In the genomic region with DNA sequence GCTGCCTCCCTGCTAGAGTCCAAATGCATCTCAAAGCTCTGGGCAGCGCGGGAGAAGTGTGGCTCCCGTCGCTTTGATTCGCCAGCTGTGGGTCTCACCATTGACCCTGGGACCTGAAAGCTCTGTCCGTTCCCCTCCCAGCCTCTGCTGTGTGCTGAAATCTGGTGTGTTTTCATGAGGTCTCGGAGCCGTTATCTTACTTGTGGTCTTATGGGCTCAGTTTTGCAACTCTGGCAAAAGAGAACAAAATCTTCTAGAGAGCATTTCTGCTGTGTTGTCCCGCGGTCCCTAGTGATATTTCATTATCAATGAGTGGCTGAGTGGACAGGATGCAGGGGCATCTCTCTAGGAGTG, we compare ENCODE assay signal across 18 cellular contexts. TPM values are rescaled to one million over a fixed set of nuclear protein-coding genes. Genes with fewer than 3 reads are reported as not detected.
DNase-seq lines count a peak whose midpoint lies in the region; ATAC-seq and TF ChIP-seq lines count a peak whose summit lies in the region.
"Had no signal": no experiment of that assay in that cellular context is flagged by ENCODE, and none has a peak within 500 bp of the region (broad histone marks: within the 10 kb centered on the region; RNA-seq: fewer than 3 reads in every experiment).

No MANE protein-coding gene starts in this region.

- intact Hi-C loops in heart left ventricle (cut with DNase I) = loop anchor here in 2 of 10 donors (5.0 to 10.0 kb wide), 2 partner anchors 89 to 92 kb away; no protein-coding TSS in a partner anchor
- intact Hi-C loops in left cardiac atrium (cut with DNase I) = loop anchor here in 1 of 2 donors (10.0 kb wide), 1 partner anchor 82 kb away; no protein-coding TSS in a partner anchor
- intact Hi-C loops in left ventricle myocardium inferior (cut with micrococcal nuclease) = no loop called here
- intact Hi-C loops in vagina (cut with DNase I) = no loop called here
- intact Hi-C loops in dorsolateral prefrontal cortex (cut with DNase I) = no loop called here

- H3K27me3 Mint-ChIP-seq in stimulated activated memory B cell treated with anti-CD40 and anti-IgM and Interleukin-4, amounts not matched to agents 10 μg/mL and 1 μg/mL and 100 μg/mL, for 72 hours = peaks cover 57% of the 10 kb centered on the region
- H3K27me3 Mint-ChIP-seq: activated naive CD4-positive, alpha-beta T cell treated with anti-CD3 and anti-CD28 coated beads, Interleukin-2, amount 50 U/mL, for 24 hours had no signal

- peak overlapping the region in 7 of 12 donors; percentile 6 to 51 (median 30) for H3K4me3 ChIP-seq in heart left ventricle
- peak overlapping the region; percentile 42 for H3K4me3 ChIP-seq in left ventricle myocardium inferior
- H3K4me3 ChIP-seq in trophoblast cell (ENCODE audit: low read depth, low read length) = no peak overlapping the region
- peak overlapping the region in 1 of 2 donors; percentile 34 for H3K4me3 ChIP-seq in vagina
- H3K4me3 ChIP-seq in dorsolateral prefrontal cortex = no peak overlapping the region
- H3K4me3 ChIP-seq: GM12878, thoracic aorta had no signal

- no peak for ATAC-seq in heart left ventricle
- ATAC-seq in left cardiac atrium = no peak
- ATAC-seq in stimulated activated memory B cell treated with anti-CD40 and anti-IgM and Interleukin-4, amounts not matched to agents 10 μg/mL and 1 μg/mL and 100 μg/mL, for 72 hours = no peak
- ATAC-seq: GM12878 had no signal

- peaks cover 0 to 9% (median 0%) of the 10 kb centered on the region in 9 donors for H3K36me3 ChIP-seq in heart left ventricle
- peaks cover under 1% of the 10 kb centered on the region for H3K36me3 ChIP-seq in left ventricle myocardium inferior
- H3K36me3 ChIP-seq in trophoblast cell (ENCODE audit: control insufficient read depth in 1 of 2, insufficient read depth in 2 of 2, low read length in 2 of 2) = peaks cover 40 to 45% of the 10 kb centered on the region in 2 experiments
- H3K36me3 ChIP-seq in vagina = no peaks in the 10 kb centered on the region
- H3K36me3 ChIP-seq: thoracic aorta had no signal

- H3K18ac ChIP-seq in trophoblast cell (ENCODE audit: low read length) = no peak overlapping the region

- no peak overlapping the region for H3K23ac ChIP-seq in trophoblast cell (ENCODE audit: low read length)

- no peak overlapping the region for H2BK5ac ChIP-seq in trophoblast cell (ENCODE audit: low read depth, low read length, poor library complexity)

- H3K4me2 ChIP-seq in trophoblast cell (ENCODE audit: low read length) = no peak overlapping the region

- H3K14ac ChIP-seq in trophoblast cell (ENCODE audit: low read length) = no peak overlapping the region

- no peak overlapping the region for H4K8ac ChIP-seq in trophoblast cell (ENCODE audit: low read depth, low read length)

- WGBS in heart left ventricle, 4 donors = 68 to 83% (median 78%) methylated on average over 10 of the region's 10 CpGs
- WGBS in trophoblast cell (ENCODE audit: extremely low coverage, insufficient coverage, insufficient read length) = no CpG with 5 or more reads among the region's 10 CpGs

- H3K9ac ChIP-seq in trophoblast cell (ENCODE audit: low read length) = no peak overlapping the region

- H4K91ac ChIP-seq in trophoblast cell (ENCODE audit: low read depth, low read length) = peak overlapping the region; percentile 88

- TF ChIP-seq POLR2A in heart left ventricle (IDR thresholded peaks at IDR 0.05) (no peak), vagina (IDR thresholded peaks at IDR 0.05) (no peak)

- H3K9me3 ChIP-seq in heart left ventricle (no peaks in the 10 kb centered on the region), left ventricle myocardium inferior (replicated peaks) (no peaks in the 10 kb centered on the region), trophoblast cell (ENCODE audit: insufficient read depth, low read depth, low read length) (no peaks in the 10 kb centered on the region), vagina (no peaks in the 10 kb centered on the region)
- H3K9me3 ChIP-seq: thoracic aorta had no signal

- H3K27ac ChIP-seq in heart left ventricle (peak overlapping the region; percentile 54 to 97 (median 77)), left ventricle myocardium inferior (replicated peaks) (peak overlapping the region; percentile 88), trophoblast cell (ENCODE audit: low read depth, low read length) (peak overlapping the region; percentile 87), vagina (peak overlapping the region; percentile 95), dorsolateral prefrontal cortex (peak overlapping the region in 11 of 59 donors; percentile 11 to 75 (median 52))
- H3K27ac ChIP-seq: thoracic aorta had no signal

- no peak overlapping the region for H4K12ac ChIP-seq in trophoblast cell (ENCODE audit: low read depth, low read length)

- no peaks in the 10 kb centered on the region for H3K27me3 ChIP-seq in heart left ventricle
- peaks cover 15% of the 10 kb centered on the region for H3K27me3 ChIP-seq in left ventricle myocardium inferior (ENCODE audit: low read depth)
- H3K27me3 ChIP-seq in trophoblast cell (ENCODE audit: insufficient read depth, low read length) = no peaks in the 10 kb centered on the region
- H3K27me3 ChIP-seq in vagina = no peaks in the 10 kb centered on the region
- no peaks in the 10 kb centered on the region for H3K27me3 ChIP-seq in dorsolateral prefrontal cortex

- peaks cover 3% of the 10 kb centered on the region for H3K79me2 ChIP-seq in trophoblast cell (ENCODE audit: control insufficient read depth, insufficient read depth, low read length, poor library complexity)

- peak overlapping the region; percentile 89 for H2BK12ac ChIP-seq in trophoblast cell (ENCODE audit: low read length)

- H3K4me3 Mint-ChIP-seq in stimulated activated memory B cell treated with anti-CD40 and anti-IgM and Interleukin-4, amounts not matched to agents 10 μg/mL and 1 μg/mL and 100 μg/mL, for 72 hours = no peak overlapping the region
- H3K4me3 Mint-ChIP-seq: activated naive CD4-positive, alpha-beta T cell treated with anti-CD3 and anti-CD28 coated beads, Interleukin-2, amount 50 U/mL, for 24 hours; dendritic cell treated with granulocyte-macrophage colony-stimulating factor and Interleukin-4, amounts not matched to agents 40 ng/mL and 50 ng/mL, for 4 days had no signal

- TF ChIP-seq CTCF in heart left ventricle (IDR thresholded peaks at IDR 0.05) = no peak
- no peak for TF ChIP-seq CTCF in left ventricle myocardium inferior (IDR thresholded peaks at IDR 0.05; ENCODE audit: borderline replicate concordance)
- no peak for TF ChIP-seq CTCF in vagina (IDR thresholded peaks at IDR 0.05)
- no peak for TF ChIP-seq CTCF in dorsolateral prefrontal cortex (IDR thresholded peaks at IDR 0.05 in 54 of 56, conservative IDR thresholded peaks at IDR 0.05 in 2 of 56; ENCODE audit: low read depth in 1 of 56, partially characterized antibody in 56 of 56)

- no peak overlapping the region for H3K27ac Mint-ChIP-seq in stimulated activated memory B cell treated with anti-CD40 and anti-IgM and Interleukin-4, amounts not matched to agents 10 μg/mL and 1 μg/mL and 100 μg/mL, for 72 hours
- H3K27ac Mint-ChIP-seq: activated naive CD4-positive, alpha-beta T cell treated with anti-CD3 and anti-CD28 coated beads, Interleukin-2, amount 50 U/mL, for 24 hours; dendritic cell treated with granulocyte-macrophage colony-stimulating factor and Interleukin-4, amounts not matched to agents 40 ng/mL and 50 ng/mL, for 4 days had no signal

- DNase-seq in heart left ventricle (no peak), left cardiac atrium (no peak), left ventricle myocardium inferior (no peak), trophoblast cell (no peak), vagina (ENCODE audit: extremely low spot score in 2 of 2) (no peak), dorsolateral prefrontal cortex (no peak)
- DNase-seq in stimulated activated naive CD4-positive, alpha-beta T cell (lab: John Stamatoyannopoulos, UW) = no peak
- DNase-seq: activated CD8-positive, alpha-beta memory T cell treated with anti-CD3 and anti-CD28 coated beads for 24 hours; DMS53; NCI-H1417 treated with DMSO at 0.1 percent for 48 hours; NCI-H524; RPMI8226 had no signal

- H3K9me3 Mint-ChIP-seq in stimulated activated memory B cell treated with anti-CD40 and anti-IgM and Interleukin-4, amounts not matched to agents 10 μg/mL and 1 μg/mL and 100 μg/mL, for 72 hours = no peaks in the 10 kb centered on the region
- H3K9me3 Mint-ChIP-seq: activated naive CD4-positive, alpha-beta T cell treated with anti-CD3 and anti-CD28 coated beads, Interleukin-2, amount 50 U/mL, for 24 hours; dendritic cell treated with granulocyte-macrophage colony-stimulating factor and Interleukin-4, amounts not matched to agents 40 ng/mL and 50 ng/mL, for 4 days had no signal

- H3K4ac ChIP-seq in trophoblast cell (ENCODE audit: low read depth, low read length) = no peak overlapping the region

- no peak overlapping the region for H2AFZ ChIP-seq in trophoblast cell (ENCODE audit: insufficient read depth, low read length, poor library complexity)

- H3K4me1 ChIP-seq in heart left ventricle = peaks cover 0 to 72% (median 28%) of the 10 kb centered on the region in 12 donors
- peaks cover 82% of the 10 kb centered on the region for H3K4me1 ChIP-seq in left ventricle myocardium inferior
- H3K4me1 ChIP-seq in trophoblast cell (ENCODE audit: control insufficient read depth in 1 of 2, insufficient read depth in 2 of 2, low read length in 2 of 2) = peaks cover 50 to 62% of the 10 kb centered on the region in 2 experiments
- H3K4me1 ChIP-seq in vagina = peaks cover 88% of the 10 kb centered on the region

- H3K79me1 ChIP-seq in trophoblast cell (ENCODE audit: low read length) = peaks cover 29% of the 10 kb centered on the region

- no peak overlapping the region for H2BK120ac ChIP-seq in trophoblast cell (ENCODE audit: insufficient read depth, low read length, poor library complexity)

- no peaks in the 10 kb centered on the region for H3K4me1 Mint-ChIP-seq in stimulated activated memory B cell treated with anti-CD40 and anti-IgM and Interleukin-4, amounts not matched to agents 10 μg/mL and 1 μg/mL and 100 μg/mL, for 72 hours
- H3K4me1 Mint-ChIP-seq: activated naive CD4-positive, alpha-beta T cell treated with anti-CD3 and anti-CD28 coated beads, Interleukin-2, amount 50 U/mL, for 24 hours had no signal

- no peak overlapping the region for H2AK5ac ChIP-seq in trophoblast cell (ENCODE audit: low read length)

- H3K36me3 Mint-ChIP-seq in stimulated activated memory B cell treated with anti-CD40 and anti-IgM and Interleukin-4, amounts not matched to agents 10 μg/mL and 1 μg/mL and 100 μg/mL, for 72 hours = no peaks in the 10 kb centered on the region
- H3K36me3 Mint-ChIP-seq: activated naive CD4-positive, alpha-beta T cell treated with anti-CD3 and anti-CD28 coated beads, Interleukin-2, amount 50 U/mL, for 24 hours had no signal

RNA-seq across cellular contexts. Expression of a gene that starts 13.3 kb away (rescaled TPM):
- total RNA-seq in heart left ventricle (100 to 1,000 TPM in 1 of 9 donors, 10 to 100 TPM in 7, 1 to 10 TPM in 1; 8.0 to 153 (median 12.9) TPM), left cardiac atrium (10 to 100 TPM; 36.1 to 58.3 TPM), left ventricle myocardium inferior (12.8 TPM), vagina (320 TPM), dorsolateral prefrontal cortex (10 to 100 TPM in 80 of 120 experiments, 1 to 10 TPM in 40; 3.4 to 43.2 (median 11.6) TPM)
- polyA plus RNA-seq in heart left ventricle = 10 to 100 TPM in 1 of 2 donors, 1 to 10 TPM in 1; 8.0 to 16.2 TPM
- 121 and 124 TPM in 2 replicates for polyA plus RNA-seq in trophoblast cell (2013)
- total RNA-seq: HT1080 had no signal

Comparison
In these comparisons a context has a peak if more than half of its experiments do, and no peak if none do; other contexts are left out.
1. H3K4me3 ChIP-seq: peak in heart left ventricle (7 of 12) and left ventricle myocardium inferior (single experiment); none in trophoblast cell (single experiment) and dorsolateral prefrontal cortex (0 of 59).